Comparison of ENCODE assay signal across 11 cellular contexts in genomic region chr1:23585321-23586022, GRCh38. TPM values are rescaled to one million over a fixed set of nuclear protein-coding genes. Genes with fewer than 3 reads are reported as not detected.
A peak's percentile ranks its signal among the peaks of the same experiment; 100 is the strongest.
DNase-seq lines count a peak whose midpoint lies in the region; ATAC-seq, FAIRE-seq and TF ChIP-seq lines count a peak whose summit lies in the region.
"Had no signal": no experiment of that assay in that cellular context is flagged by ENCODE, and none has a peak within 500 bp of the region (broad histone marks: within the 10 kb centered on the region; RNA-seq: fewer than 3 reads in every experiment).

No MANE protein-coding gene starts in this region.

- H3K4me3 ChIP-seq in fibroblast of pulmonary artery (replicated peaks; ENCODE audit: low read depth, low read length) = no peak overlapping the region
- H3K4me3 ChIP-seq in skin epidermis = no peak overlapping the region
- H3K4me3 ChIP-seq: upper lobe of left lung had no signal

- no peak for TF ChIP-seq CTCF in fibroblast of pulmonary artery (IDR thresholded peaks at IDR 0.05; ENCODE audit: low read length, missing control alignments)

- ATAC-seq in GM18861 (IDR thresholded peaks at IDR 0.05; ENCODE audit: unreplicated experiment) (no peak), GM19395 (IDR thresholded peaks at IDR 0.05; ENCODE audit: unreplicated experiment) (no peak)

- DNase-seq in GM12891 (ENCODE audit: insufficient read length, low spot score) = no peak
- DNase-seq in RKO (ENCODE audit: low spot score) = peak; percentile 85
- DNase-seq in fibroblast of pulmonary artery (ENCODE audit: low read depth) = peak; percentile 97
- DNase-seq in activated T-cell treated with anti-CD3 and anti-CD28 coated beads, Interleukin-2, amount 50 U/mL, for 48 hours = no peak
- no peak for DNase-seq in activated T-cell treated with anti-CD3 and anti-CD28 coated beads for 4 hours
- DNase-seq: NCI-H1417 treated with DMSO at 0.1 percent for 48 hours, T-helper 9 cell, upper lobe of left lung had no signal

- no peak for TF ChIP-seq POLR2A in GM12891 (IDR thresholded peaks at IDR 0.05; ENCODE audit: low read depth, low read length)

- peak; percentile 9 for FAIRE-seq in GM12891 (lab: Jason Lieb, UNC)

- H3K27ac ChIP-seq in skin epidermis = peak overlapping the region in 12 of 21 experiments; percentile 3 to 65 (median 26)
- H3K27ac ChIP-seq: upper lobe of left lung had no signal

TF ChIP-seq in GM12891, 5 proteins besides CTCF, POLR2A, EP300 and RAD21:
- TF ChIP-seq POLR2AphosphoS5 (IDR thresholded peaks at IDR 0.05; ENCODE audit: low read depth, low read length) = no peak
- TF ChIP-seq PAX5 (IDR thresholded peaks at IDR 0.05; ENCODE audit: insufficient read depth, low read length, severe bottlenecking) = no peak
- no peak for TF ChIP-seq SPI1 (IDR thresholded peaks at IDR 0.05; ENCODE audit: low read depth, low read length)
- TF ChIP-seq TAF1 (IDR thresholded peaks at IDR 0.05; ENCODE audit: low read depth, low read length) = no peak
- TF ChIP-seq POU2F2 (IDR thresholded peaks at IDR 0.05; ENCODE audit: low read depth, low read length) = no peak
TF ChIP-seq in GM12891: peak in this region for 0.

RNA-seq across cellular contexts. Expression of gene ID3, which starts 26.2 kb away (rescaled TPM):
- polyA plus RNA-seq in GM12891 (2012; ENCODE audit: low read depth, missing spikeins) = 67.3 TPM

RNA-seq across cellular contexts. Expression of gene E2F2, which starts 54.4 kb away (rescaled TPM):
- polyA plus RNA-seq in GM12891 (2012; ENCODE audit: low read depth, missing spikeins) = 2.5 TPM

Comparison
In these comparisons a context has a peak if more than half of its experiments do, and no peak if none do; other contexts are left out.
1. DNase-seq: peak in RKO (single experiment) and fibroblast of pulmonary artery (single experiment); none in GM12891 (single experiment), activated T-cell treated with anti-CD3 and anti-CD28 coated beads, Interleukin-2, amount 50 U/mL, for 48 hours (0 of 2) and activated T-cell treated with anti-CD3 and anti-CD28 coated beads for 4 hours (single experiment).